14 cellular contexts compared by ENCODE assay signal in genomic region chr13:68810660-68811059, GRCh38.
DNase-seq lines count a peak whose midpoint lies in the region; ATAC-seq, FAIRE-seq and TF ChIP-seq lines count a peak whose summit lies in the region.
"Had no signal": no experiment of that assay in that cellular context is flagged by ENCODE, and none has a peak within 500 bp of the region (broad histone marks: within the 10 kb centered on the region; RNA-seq: fewer than 3 reads in every experiment).

No MANE protein-coding gene starts in this region.

- H3K27me3 ChIP-seq in GM23338 (ENCODE audit: insufficient read depth): no peaks in the 10 kb centered on the region

- H3K4me1 ChIP-seq in GM23338 (ENCODE audit: insufficient read depth): no peaks in the 10 kb centered on the region

- ATAC-seq in GM23338 (peak; percentile 96), GM18873 (IDR thresholded peaks at IDR 0.05; ENCODE audit: low FRiP score, unreplicated experiment) (no peak)
- ATAC-seq: naive thymus-derived CD4-positive, alpha-beta T cell had no signal

- TF ChIP-seq CTCF in GM23338 (conservative IDR thresholded peaks at IDR 0.05; ENCODE audit: low read depth in 2 of 2): peak; percentile 63 to 70
- TF ChIP-seq CTCF in brain (conservative IDR thresholded peaks at IDR 0.05): peak; percentile 12 to 42

- no peaks in the 10 kb centered on the region for H4K20me1 ChIP-seq in GM23338 (replicated peaks; ENCODE audit: insufficient read depth)

- no peak overlapping the region for H3K27ac ChIP-seq in GM23338 (ENCODE audit: low read depth)
- H3K27ac ChIP-seq: HL-60 had no signal

- H3K36me3 Mint-ChIP-seq in GM23338 (ENCODE audit: low read depth) (no peaks in the 10 kb centered on the region), brain (no peaks in the 10 kb centered on the region)
- H3K36me3 Mint-ChIP-seq: naive thymus-derived CD4-positive, alpha-beta T cell had no signal

- no peaks in the 10 kb centered on the region for H3K9me2 ChIP-seq in GM23338 (ENCODE audit: insufficient read depth)

- no peak overlapping the region for H3K4me2 ChIP-seq in GM23338

- H3K9me3 Mint-ChIP-seq in GM23338 (no peaks in the 10 kb centered on the region), brain (no peaks in the 10 kb centered on the region)

- H3F3A ChIP-seq in GM23338 (replicated peaks; ENCODE audit: low read depth): no peaks in the 10 kb centered on the region

- no peaks in the 10 kb centered on the region for H3K79me2 ChIP-seq in GM23338 (replicated peaks; ENCODE audit: insufficient read depth)

- no peak for FAIRE-seq in HTR-8/SVneo (lab: Jason Lieb, UNC)
- FAIRE-seq: islet of Langerhans, TTC549 had no signal

- peak; percentile 20 for DNase-seq in A172 (ENCODE audit: low spot score)
- DNase-seq in GM23338 (ENCODE audit: low spot score): peak; percentile 70
- DNase-seq in NCI-H748 (lab: John Stamatoyannopoulos, UW; ENCODE audit: unreplicated experiment): peak; percentile 50
- DNase-seq in HTR-8/SVneo (ENCODE audit: insufficient read length, low spot score): no peak
- DNase-seq in effector CD8-positive, alpha-beta T cell (lab: John Stamatoyannopoulos, UW): no peak
- no peak for DNase-seq in medulla oblongata (ENCODE audit: extremely low spot score)
- DNase-seq: naive thymus-derived CD4-positive, alpha-beta T cell; NCI-H1694 treated with DMSO at 0.1 percent for 48 hours had no signal

- H3K27me3 Mint-ChIP-seq in GM23338 (ENCODE audit: insufficient read depth, low read depth, poor library complexity) (peaks cover 1% of the 10 kb centered on the region), brain (peaks cover 3% of the 10 kb centered on the region)
- H3K27me3 Mint-ChIP-seq: B cell; naive thymus-derived CD4-positive, alpha-beta T cell had no signal

- H3K4me3 Mint-ChIP-seq in GM23338: no peak overlapping the region
- no peak overlapping the region for H3K4me3 Mint-ChIP-seq in brain
- H3K4me3 Mint-ChIP-seq: B cell; naive thymus-derived CD4-positive, alpha-beta T cell had no signal

- H3K36me3 ChIP-seq in GM23338 (ENCODE audit: insufficient read depth): no peaks in the 10 kb centered on the region

- H3K4me1 Mint-ChIP-seq in GM23338 (peaks cover 2% of the 10 kb centered on the region), brain (no peaks in the 10 kb centered on the region)
- H3K4me1 Mint-ChIP-seq: B cell; naive thymus-derived CD4-positive, alpha-beta T cell had no signal

- H3K4me3 ChIP-seq in GM23338: no peak overlapping the region

- H2AFZ ChIP-seq in GM23338: no peak overlapping the region

- H3K27ac Mint-ChIP-seq in GM23338: no peak overlapping the region
- H3K27ac Mint-ChIP-seq in brain: no peak overlapping the region
- H3K27ac Mint-ChIP-seq: B cell; naive thymus-derived CD4-positive, alpha-beta T cell had no signal

TF ChIP-seq in GM23338, 12 proteins besides CTCF, POLR2A, EP300 and RAD21:
- no peak for TF ChIP-seq EZH2phosphoT487 (IDR thresholded peaks at IDR 0.05; ENCODE audit: unreplicated experiment)
- no peak for TF ChIP-seq POLR2AphosphoS5 (IDR thresholded peaks at IDR 0.05; ENCODE audit: low read depth)
- TF ChIP-seq ZNF114 (CRISPR knock-in tag; IDR thresholded peaks at IDR 0.05): no peak
- TF ChIP-seq NANOG (IDR thresholded peaks at IDR 0.05; ENCODE audit: borderline replicate concordance): no peak
- TF ChIP-seq CREB1 (CRISPR knock-in tag; IDR thresholded peaks at IDR 0.05; ENCODE audit: low read depth): no peak
- no peak for TF ChIP-seq JUNB (IDR thresholded peaks at IDR 0.05; ENCODE audit: unreplicated experiment)
- no peak for TF ChIP-seq ZNF331 (CRISPR knock-in tag; IDR thresholded peaks at IDR 0.05; ENCODE audit: low read depth)
- no peak for TF ChIP-seq EZH2 (IDR thresholded peaks at IDR 0.05; ENCODE audit: low read depth, unreplicated experiment)
- no peak for TF ChIP-seq REST (IDR thresholded peaks at IDR 0.05; ENCODE audit: unreplicated experiment)
- no peak for TF ChIP-seq ZNF462 (CRISPR knock-in tag; IDR thresholded peaks at IDR 0.05)
- TF ChIP-seq STAT1 (IDR thresholded peaks at IDR 0.05; ENCODE audit: unreplicated experiment): no peak

Comparison
In these comparisons a context has a peak if more than half of its experiments do, and no peak if none do; other contexts are left out.
1. DNase-seq: peak in A172 (single experiment), GM23338 (single experiment) and NCI-H748 (single experiment); none in HTR-8/SVneo (single experiment), effector CD8-positive, alpha-beta T cell (single experiment) and medulla oblongata (single experiment).